1 cellular context compared by ENCODE assay signal in the genomic region with DNA sequence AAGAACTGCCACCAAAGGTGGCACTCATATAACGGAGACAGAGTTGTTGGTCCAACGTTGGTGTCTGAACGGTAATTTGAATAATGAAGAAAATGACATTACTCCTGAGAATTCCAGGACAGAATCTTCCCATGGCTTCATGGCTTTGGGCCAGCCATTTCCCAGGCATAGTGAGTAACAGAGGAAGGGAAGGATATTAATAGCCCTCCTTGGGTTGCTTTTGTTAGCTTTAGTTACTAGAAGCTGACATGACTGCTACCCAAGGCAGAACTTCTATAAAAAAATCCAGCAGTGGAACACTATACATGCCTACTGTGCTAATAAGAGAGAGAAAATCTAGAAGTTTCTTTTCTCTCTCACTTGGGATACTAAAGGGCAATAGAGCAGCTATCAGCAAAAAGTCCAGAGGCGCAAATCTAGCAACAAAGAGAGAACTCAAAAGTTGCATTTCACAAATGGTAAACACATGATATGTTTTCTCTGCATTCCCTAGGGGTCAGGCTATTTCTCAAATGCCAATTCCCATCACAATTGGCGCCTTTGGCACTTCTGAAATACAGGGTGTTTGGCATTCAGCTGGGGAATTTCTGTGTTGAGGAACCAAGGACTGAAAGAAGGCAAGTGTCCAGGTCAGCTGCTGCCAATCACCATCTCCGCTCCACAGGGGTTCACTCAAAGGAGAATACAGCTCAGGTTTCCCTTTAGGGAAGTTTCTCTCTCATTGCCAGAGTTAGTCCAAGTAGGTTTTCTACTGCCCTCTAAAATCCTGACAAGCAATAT.
TF ChIP-seq lines count a peak whose summit lies in the region.

No MANE protein-coding gene starts in this region.

TF ChIP-seq in IMR-90, 13 proteins besides CTCF, POLR2A, EP300 and RAD21 (continued from another document):
- TF ChIP-seq, protein P1, sequence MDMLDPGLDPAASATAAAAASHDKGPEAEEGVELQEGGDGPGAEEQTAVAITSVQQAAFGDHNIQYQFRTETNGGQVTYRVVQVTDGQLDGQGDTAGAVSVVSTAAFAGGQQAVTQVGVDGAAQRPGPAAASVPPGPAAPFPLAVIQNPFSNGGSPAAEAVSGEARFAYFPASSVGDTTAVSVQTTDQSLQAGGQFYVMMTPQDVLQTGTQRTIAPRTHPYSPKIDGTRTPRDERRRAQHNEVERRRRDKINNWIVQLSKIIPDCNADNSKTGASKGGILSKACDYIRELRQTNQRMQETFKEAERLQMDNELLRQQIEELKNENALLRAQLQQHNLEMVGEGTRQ (IDR thresholded peaks at IDR 0.05; ENCODE audit: low read depth, low read length), result no peak
- no peak for TF ChIP-seq MXI1 (IDR thresholded peaks at IDR 0.05; ENCODE audit: borderline replicate concordance, low read depth, low read length)
- no peak for TF ChIP-seq SMC3 (IDR thresholded peaks at IDR 0.05; ENCODE audit: low read depth, low read length)
- TF ChIP-seq, protein P2, sequence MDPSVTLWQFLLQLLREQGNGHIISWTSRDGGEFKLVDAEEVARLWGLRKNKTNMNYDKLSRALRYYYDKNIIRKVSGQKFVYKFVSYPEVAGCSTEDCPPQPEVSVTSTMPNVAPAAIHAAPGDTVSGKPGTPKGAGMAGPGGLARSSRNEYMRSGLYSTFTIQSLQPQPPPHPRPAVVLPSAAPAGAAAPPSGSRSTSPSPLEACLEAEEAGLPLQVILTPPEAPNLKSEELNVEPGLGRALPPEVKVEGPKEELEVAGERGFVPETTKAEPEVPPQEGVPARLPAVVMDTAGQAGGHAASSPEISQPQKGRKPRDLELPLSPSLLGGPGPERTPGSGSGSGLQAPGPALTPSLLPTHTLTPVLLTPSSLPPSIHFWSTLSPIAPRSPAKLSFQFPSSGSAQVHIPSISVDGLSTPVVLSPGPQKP (IDR thresholded peaks at IDR 0.05; ENCODE audit: borderline replicate concordance, low read depth, low read length), result no peak
- TF ChIP-seq RCOR1 (IDR thresholded peaks at IDR 0.05; ENCODE audit: insufficient replicate concordance, low read length), result no peak
TF ChIP-seq in IMR-90: peak in this region for 0.
